In genomic region chr2:123826729-123827271, GRCh38 we compare ENCODE assay signal across 16 cellular contexts.
A peak's percentile ranks its signal among the peaks of the same experiment; 100 is the strongest.
DNase-seq lines count a peak whose midpoint lies in the region; ATAC-seq and TF ChIP-seq lines count a peak whose summit lies in the region.
"Had no signal": no experiment of that assay in that cellular context is flagged by ENCODE, and none has a peak within 500 bp of the region (broad histone marks: within the 10 kb centered on the region; RNA-seq: fewer than 3 reads in every experiment).

No MANE protein-coding gene starts in this region.

- no peaks in the 10 kb centered on the region for H3K36me3 Mint-ChIP-seq in stimulated activated memory B cell treated with anti-CD40 and anti-IgM and Interleukin-4, amounts not matched to agents 10 μg/mL and 1 μg/mL and 100 μg/mL, for 72 hours

- no peak overlapping the region for H3K4me3 ChIP-seq in osteoblast (ENCODE audit: insufficient read depth, low read length)
- H3K4me3 ChIP-seq: GM12878, GM23248 had no signal

- no peaks in the 10 kb centered on the region for H3K4me1 Mint-ChIP-seq in stimulated activated memory B cell treated with anti-CD40 and anti-IgM and Interleukin-4, amounts not matched to agents 10 μg/mL and 1 μg/mL and 100 μg/mL, for 72 hours
- H3K4me1 Mint-ChIP-seq: B cell had no signal

- H3K79me2 ChIP-seq in osteoblast (ENCODE audit: insufficient read depth, low read length) = no peaks in the 10 kb centered on the region

- H3K27me3 ChIP-seq in osteoblast (ENCODE audit: insufficient read depth, low read length) = no peaks in the 10 kb centered on the region

- no peak for TF ChIP-seq CTCF in osteoblast (IDR thresholded peaks at IDR 0.05; ENCODE audit: extremely low read depth, low read depth, low read length)

- no peak overlapping the region for H2AFZ ChIP-seq in osteoblast (ENCODE audit: low read length)
- H2AFZ ChIP-seq: GM23248 had no signal

- H3K27me3 Mint-ChIP-seq in stimulated activated memory B cell treated with anti-CD40 and anti-IgM and Interleukin-4, amounts not matched to agents 10 μg/mL and 1 μg/mL and 100 μg/mL, for 72 hours = no peaks in the 10 kb centered on the region
- H3K27me3 Mint-ChIP-seq: B cell; CD4-positive, alpha-beta T cell had no signal

- DNase-seq in Right ventricle myocardium inferior (ENCODE audit: missing footprints) (peak; percentile 42), cardiac septum (ENCODE audit: low spot score) (no peak), osteoblast (ENCODE audit: insufficient read length, low spot score, missing footprints) (peak; percentile 21), globus pallidus (ENCODE audit: low spot score) (no peak)
- DNase-seq in stimulated activated CD4-positive, alpha-beta T cell treated with anti-CD3 and anti-CD28 coated beads, Interleukin-4, amount 100 ng/mL, for 24 hours = no peak
- DNase-seq: ACHN; C1 segment of cervical spinal cord; Calu3; CD4-positive, alpha-beta T cell; DMS 273 treated with DMSO at 0.1 percent for 48 hours; GM23248 had no signal

- ATAC-seq in Right ventricle myocardium inferior (no peak), HG03460 (IDR thresholded peaks at IDR 0.05; ENCODE audit: unreplicated experiment) (no peak)
- ATAC-seq in stimulated activated memory B cell treated with anti-CD40 and anti-IgM and Interleukin-4, amounts not matched to agents 10 μg/mL and 1 μg/mL and 100 μg/mL, for 72 hours = peak; percentile 24
- ATAC-seq: GM12878, HCT116 had no signal

- H3K4me3 Mint-ChIP-seq in stimulated activated memory B cell treated with anti-CD40 and anti-IgM and Interleukin-4, amounts not matched to agents 10 μg/mL and 1 μg/mL and 100 μg/mL, for 72 hours = no peak overlapping the region
- H3K4me3 Mint-ChIP-seq: B cell; CD4-positive, alpha-beta T cell had no signal

- H3K27ac ChIP-seq in osteoblast (ENCODE audit: low read depth, low read length) = no peak overlapping the region
- H3K27ac ChIP-seq: GM23248 had no signal

- H3K9me3 Mint-ChIP-seq in stimulated activated memory B cell treated with anti-CD40 and anti-IgM and Interleukin-4, amounts not matched to agents 10 μg/mL and 1 μg/mL and 100 μg/mL, for 72 hours = peaks cover 8% of the 10 kb centered on the region

- H4K20me1 ChIP-seq in osteoblast (ENCODE audit: insufficient read depth, low read length) = no peaks in the 10 kb centered on the region

- no peak overlapping the region for H3K4me2 ChIP-seq in osteoblast (ENCODE audit: insufficient read depth, low read length)

- intact Hi-C loops in Right ventricle myocardium inferior (cut with DNase I) (no loop called here), cardiac septum (cut with DNase I) (no loop called here)

- H3K9me3 ChIP-seq in osteoblast (ENCODE audit: low read depth, low read length) = no peaks in the 10 kb centered on the region

- H3K4me1 ChIP-seq in osteoblast (ENCODE audit: insufficient read depth, low read length) = no peaks in the 10 kb centered on the region

- no peaks in the 10 kb centered on the region for H3K36me3 ChIP-seq in osteoblast (ENCODE audit: insufficient read depth, low read length)

- H3K27ac Mint-ChIP-seq in stimulated activated memory B cell treated with anti-CD40 and anti-IgM and Interleukin-4, amounts not matched to agents 10 μg/mL and 1 μg/mL and 100 μg/mL, for 72 hours = no peak overlapping the region
- H3K27ac Mint-ChIP-seq: B cell; CD4-positive, alpha-beta T cell had no signal

Comparison
In these comparisons a context has a peak if more than half of its experiments do, and no peak if none do; other contexts are left out.
1. DNase-seq: peak in Right ventricle myocardium inferior (single experiment) and osteoblast (single experiment); none in cardiac septum (single experiment), stimulated activated CD4-positive, alpha-beta T cell treated with anti-CD3 and anti-CD28 coated beads, Interleukin-4, amount 100 ng/mL, for 24 hours (single experiment) and globus pallidus (single experiment).